ENCODE assay signal across 8 cellular contexts in genomic region chr11:14520902-14521151, GRCh38. TPM values are rescaled to one million over a fixed set of nuclear protein-coding genes. Genes with fewer than 3 reads are reported as not detected.
DNase-seq lines count a peak whose midpoint lies in the region; ATAC-seq and TF ChIP-seq lines count a peak whose summit lies in the region.

No MANE protein-coding gene starts in this region.

- TF ChIP-seq CTCF in PC-3 (conservative IDR thresholded peaks at IDR 0.05; ENCODE audit: low read depth, low read length), result no peak
- no peak for TF ChIP-seq CTCF in epithelial cell of esophagus (IDR thresholded peaks at IDR 0.05; ENCODE audit: insufficient read depth, low read depth, low read length, missing control alignments)
- no peak for TF ChIP-seq CTCF in progenitor cell of endocrine pancreas (IDR thresholded peaks at IDR 0.05; ENCODE audit: unreplicated experiment)

- H3K4me1 Mint-ChIP-seq in progenitor cell of endocrine pancreas (ENCODE audit: low read depth), result peaks cover 12% of the 10 kb centered on the region

- H3K9me3 Mint-ChIP-seq in progenitor cell of endocrine pancreas (ENCODE audit: low read depth), result no peaks in the 10 kb centered on the region

- CTCF ChIA-PET in PC-3 (lab: Charles Lee), result no interaction called here

- H3K4me2 ChIP-seq in PC-3 (ENCODE audit: low read length), result peak overlapping the region; percentile 84

- no peaks in the 10 kb centered on the region for H3K27me3 Mint-ChIP-seq in progenitor cell of endocrine pancreas

- peak overlapping the region; percentile 99 for H3K9ac ChIP-seq in PC-3 (ENCODE audit: low read length)

- H3F3A ChIP-seq in PC-3 (ENCODE audit: low read length, unreplicated experiment), result no peaks in the 10 kb centered on the region

- DNase-seq in PC-3 (no peak), epithelial cell of esophagus (ENCODE audit: low read depth) (no peak), progenitor cell of endocrine pancreas (ENCODE audit: low spot score, unreplicated experiment) (no peak), UCSD-AML1 (lab: John Stamatoyannopoulos, UW; ENCODE audit: unreplicated experiment) (no peak)

- no peaks in the 10 kb centered on the region for H4K20me1 ChIP-seq in PC-3 (ENCODE audit: low read length)

- H3K4me3 ChIP-seq in GM08714 (ENCODE audit: low read length) (peak overlapping the region; percentile 94), PC-3 (ENCODE audit: low read length) (peak overlapping the region; percentile 80), epithelial cell of esophagus (ENCODE audit: low read length) (peak overlapping the region; percentile 97)

- POLR2A ChIA-PET in PC-3 (lab: Charles Lee; ENCODE audit: unreplicated experiment), result interaction anchor here (0.7 to 0.9 kb wide), 2 partner anchors 12 to 1663 kb away, joined by 4 to 6 read pairs; no protein-coding TSS in a partner anchor

- H3K79me2 ChIP-seq in PC-3 (ENCODE audit: low read length), result peaks cover 39% of the 10 kb centered on the region

- peaks cover 10% of the 10 kb centered on the region for H3K36me3 Mint-ChIP-seq in progenitor cell of endocrine pancreas (ENCODE audit: insufficient read depth)

- H2AFZ ChIP-seq in PC-3 (ENCODE audit: low read length), result peak overlapping the region; percentile 85

- H3K9me3 ChIP-seq in PC-3 (ENCODE audit: low read length), result no peaks in the 10 kb centered on the region

- no peak for ATAC-seq in PC-3
- ATAC-seq in GM21360 (IDR thresholded peaks at IDR 0.05; ENCODE audit: unreplicated experiment), result no peak
- ATAC-seq in GM18861 (IDR thresholded peaks at IDR 0.05; ENCODE audit: unreplicated experiment), result no peak
- ATAC-seq in HG03442 (IDR thresholded peaks at IDR 0.05; ENCODE audit: unreplicated experiment), result no peak

- intact Hi-C loops in PC-3 (cut with micrococcal nuclease), result loop anchor here (1.0 kb wide), 1 partner anchor 371 kb away; the partner anchor contains the start of gene CYP2R1

- no peaks in the 10 kb centered on the region for H3K27me3 ChIP-seq in PC-3 (ENCODE audit: low read length)

- peak overlapping the region; percentile 96 for H3K4me3 Mint-ChIP-seq in progenitor cell of endocrine pancreas (ENCODE audit: low read depth)

- H3K27ac Mint-ChIP-seq in progenitor cell of endocrine pancreas, result peak overlapping the region; percentile 99

- H3K9me2 ChIP-seq in PC-3 (replicated peaks; ENCODE audit: low read length), result no peaks in the 10 kb centered on the region

- H3K36me3 ChIP-seq in PC-3 (ENCODE audit: low read depth, low read length), result peaks cover 19% of the 10 kb centered on the region

- peak overlapping the region; percentile 38; the same call in 1 of the 2 replicates for H3K27ac ChIP-seq in PC-3 (ENCODE audit: low read length)

- H3K4me1 ChIP-seq in PC-3 (ENCODE audit: insufficient read depth, low read length), result peaks cover 10% of the 10 kb centered on the region; the same call in 1 of the 2 replicates

- no TSS peak for BruUV-seq in PC-3 (replicated peaks; lab: Mats Ljungman, UMichigan)

RNA-seq across cellular contexts. Expression of gene PSMA1, which starts 0.6 kb away (rescaled TPM):
- total RNA-seq in PC-3 (2014; rRNA removed) (213 and 275 TPM in 2 replicates), progenitor cell of endocrine pancreas (144 and 147 TPM in 2 replicates)

RNA-seq across cellular contexts. Expression of gene COPB1, which starts 21.2 kb away (rescaled TPM):
- total RNA-seq in PC-3 (2014; rRNA removed) (74.1 and 94.8 TPM in 2 replicates), progenitor cell of endocrine pancreas (99.9 and 100 TPM in 2 replicates)
